In genomic region chr9:82651474-82651873, GRCh38 we compare ENCODE assay signal across 20 cellular contexts.
"Had no signal": no experiment of that assay in that cellular context is flagged by ENCODE, and none has a peak within 500 bp of the region (broad histone marks: within the 10 kb centered on the region; RNA-seq: fewer than 3 reads in every experiment).

No MANE protein-coding gene starts in this region.

- H3K27ac ChIP-seq: heart left ventricle, neutrophil, right atrium auricular region, sigmoid colon, skin epidermis, suprapubic skin, thyroid gland, upper lobe of left lung, uterus had no signal

- H3K4me1 ChIP-seq: heart left ventricle, right atrium auricular region, sigmoid colon, suprapubic skin, thyroid gland, upper lobe of left lung, uterus had no signal

- H3K4me3 Mint-ChIP-seq: immature natural killer cell; naive thymus-derived CD4-positive, alpha-beta T cell; nephron progenitor cell had no signal

- H3K9me3 ChIP-seq: neutrophil, thyroid gland, upper lobe of left lung had no signal

- DNase-seq: effector memory CD4-positive, alpha-beta T cell; heart left ventricle; immature natural killer cell; left colon; left ventricle myocardium superior; naive thymus-derived CD4-positive, alpha-beta T cell; nephron progenitor cell; posterior cingulate gyrus; sigmoid colon; stimulated activated CD4-positive, alpha-beta T cell treated with anti-CD3 and anti-CD28 coated beads, Interleukin-12 subunit alpha, Interleukin-12 subunit beta, amount 100 ng/mL, for 4 hours; stimulated activated naive CD8-positive, alpha-beta T cell treated with anti-CD3 and anti-CD28 coated beads, Interleukin-15, Interleukin-2, amounts not matched to agents 100 U/mL and 50 U/mL, for 24 hours; thyroid gland; upper lobe of left lung; uterus had no signal

- H3K27me3 Mint-ChIP-seq: naive thymus-derived CD4-positive, alpha-beta T cell had no signal

- H3K4me1 Mint-ChIP-seq: immature natural killer cell had no signal

- ATAC-seq: esophagus mucosa; heart left ventricle; left colon; left ventricle myocardium superior; naive thymus-derived CD4-positive, alpha-beta T cell; stimulated activated naive CD8-positive, alpha-beta T cell treated with anti-CD3 and anti-CD28 coated beads, Interleukin-15, Interleukin-2, amounts not matched to agents 100 U/mL and 50 U/mL, for 24 hours had no signal

- H3K36me3 ChIP-seq: heart left ventricle, neutrophil, right atrium auricular region, sigmoid colon, suprapubic skin, thyroid gland, upper lobe of left lung, uterus had no signal

- H3K27me3 ChIP-seq: heart left ventricle, neutrophil, right atrium auricular region, sigmoid colon, suprapubic skin, thyroid gland, upper lobe of left lung, uterus had no signal

- H3K27ac Mint-ChIP-seq: immature natural killer cell; naive thymus-derived CD4-positive, alpha-beta T cell; nephron progenitor cell had no signal

- H3K36me3 Mint-ChIP-seq: immature natural killer cell had no signal

- H3K4me3 ChIP-seq: heart left ventricle, lung, right atrium auricular region, sigmoid colon, skin epidermis, suprapubic skin, thyroid gland, upper lobe of left lung, uterus had no signal
